1 cellular context compared by ENCODE assay signal in genomic region chr11:64649304-64649703, GRCh38.
TF ChIP-seq lines count a peak whose summit lies in the region.

No MANE protein-coding gene starts in this region.

TF ChIP-seq in K562, 482 proteins besides CTCF, POLR2A, EP300 and RAD21 (continued from another document and continues in another):
- peak; percentile 58; the same call in 1 of the 2 replicates for TF ChIP-seq PKNOX1 (IDR thresholded peaks at IDR 0.05)
- TF ChIP-seq PRPF4 (IDR thresholded peaks at IDR 0.05; ENCODE audit: insufficient read depth, low read depth, low read length, poor library complexity, severe bottlenecking): no peak
- TF ChIP-seq ARID3A (IDR thresholded peaks at IDR 0.05; ENCODE audit: borderline replicate concordance, low read depth, low read length): no peak
- no peak for TF ChIP-seq PTRF (tag; IDR thresholded peaks at IDR 0.05)
- TF ChIP-seq ZBTB17 (CRISPR knock-in tag; IDR thresholded peaks at IDR 0.05): no peak
- no peak for TF ChIP-seq MTA2 (IDR thresholded peaks at IDR 0.05; ENCODE audit: low read depth)
- TF ChIP-seq CSDE1 (IDR thresholded peaks at IDR 0.05): no peak
- no peak for TF ChIP-seq KAT8 (IDR thresholded peaks at IDR 0.05; ENCODE audit: low read depth)
- TF ChIP-seq, protein P1, sequence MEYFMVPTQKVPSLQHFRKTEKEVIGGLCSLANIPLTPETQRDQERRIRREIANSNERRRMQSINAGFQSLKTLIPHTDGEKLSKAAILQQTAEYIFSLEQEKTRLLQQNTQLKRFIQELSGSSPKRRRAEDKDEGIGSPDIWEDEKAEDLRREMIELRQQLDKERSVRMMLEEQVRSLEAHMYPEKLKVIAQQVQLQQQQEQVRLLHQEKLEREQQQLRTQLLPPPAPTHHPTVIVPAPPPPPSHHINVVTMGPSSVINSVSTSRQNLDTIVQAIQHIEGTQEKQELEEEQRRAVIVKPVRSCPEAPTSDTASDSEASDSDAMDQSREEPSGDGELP (CRISPR knock-in tag; IDR thresholded peaks at IDR 0.05; ENCODE audit: borderline replicate concordance): peak; percentile 51; the same call in 1 of the 2 replicates
- TF ChIP-seq CAMTA2 (CRISPR knock-in tag; conservative IDR thresholded peaks at IDR 0.05): no peak
- 0 out of 2 replicates have a peak, but pooled peaks have one; percentile 22 for TF ChIP-seq VEZF1 (CRISPR knock-in tag; IDR thresholded peaks at IDR 0.05)
- TF ChIP-seq FUS (optimal IDR thresholded peaks at IDR 0.05; ENCODE audit: low read depth, low read length): no peak
- TF ChIP-seq SIN3A (IDR thresholded peaks at IDR 0.05; ENCODE audit: borderline replicate concordance in 2 of 2, control insufficient read depth in 1 of 2, low read depth in 2 of 2, low read length in 2 of 2): no peak
- TF ChIP-seq NFRKB (IDR thresholded peaks at IDR 0.05; ENCODE audit: low read depth): no peak
- TF ChIP-seq STAG1 (CRISPR knock-in tag; IDR thresholded peaks at IDR 0.05; ENCODE audit: borderline replicate concordance): peak; percentile 67; the same call in 1 of the 2 replicates
- no peak for TF ChIP-seq CBX3 (IDR thresholded peaks at IDR 0.05; ENCODE audit: borderline replicate concordance in 1 of 2, low read length in 2 of 2)
- TF ChIP-seq, protein P2, sequence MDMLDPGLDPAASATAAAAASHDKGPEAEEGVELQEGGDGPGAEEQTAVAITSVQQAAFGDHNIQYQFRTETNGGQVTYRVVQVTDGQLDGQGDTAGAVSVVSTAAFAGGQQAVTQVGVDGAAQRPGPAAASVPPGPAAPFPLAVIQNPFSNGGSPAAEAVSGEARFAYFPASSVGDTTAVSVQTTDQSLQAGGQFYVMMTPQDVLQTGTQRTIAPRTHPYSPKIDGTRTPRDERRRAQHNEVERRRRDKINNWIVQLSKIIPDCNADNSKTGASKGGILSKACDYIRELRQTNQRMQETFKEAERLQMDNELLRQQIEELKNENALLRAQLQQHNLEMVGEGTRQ (CRISPR knock-in tag; IDR thresholded peaks at IDR 0.05): no peak
- TF ChIP-seq ZNF584 (CRISPR knock-in tag; IDR thresholded peaks at IDR 0.05; ENCODE audit: low read depth): no peak
- no peak for TF ChIP-seq TSHZ1 (CRISPR knock-in tag; IDR thresholded peaks at IDR 0.05)
- TF ChIP-seq ZFP91 (CRISPR knock-in tag; IDR thresholded peaks at IDR 0.05): no peak
- TF ChIP-seq PHTF2 (CRISPR knock-in tag; IDR thresholded peaks at IDR 0.05): no peak
- TF ChIP-seq SMC3 (conservative IDR thresholded peaks at IDR 0.05; ENCODE audit: insufficient read depth, low read depth, low read length): peak; percentile 66; the same call in 1 of the 2 replicates
- no peak for TF ChIP-seq ZNF707 (CRISPR knock-in tag; conservative IDR thresholded peaks at IDR 0.05)
- no peak for TF ChIP-seq ZNF785 (CRISPR knock-in tag; IDR thresholded peaks at IDR 0.05)
- TF ChIP-seq SIN3B (IDR thresholded peaks at IDR 0.05; ENCODE audit: low read depth): no peak
- peak; percentile 82 for TF ChIP-seq CC2D1A (IDR thresholded peaks at IDR 0.05)
- TF ChIP-seq, protein P3, sequence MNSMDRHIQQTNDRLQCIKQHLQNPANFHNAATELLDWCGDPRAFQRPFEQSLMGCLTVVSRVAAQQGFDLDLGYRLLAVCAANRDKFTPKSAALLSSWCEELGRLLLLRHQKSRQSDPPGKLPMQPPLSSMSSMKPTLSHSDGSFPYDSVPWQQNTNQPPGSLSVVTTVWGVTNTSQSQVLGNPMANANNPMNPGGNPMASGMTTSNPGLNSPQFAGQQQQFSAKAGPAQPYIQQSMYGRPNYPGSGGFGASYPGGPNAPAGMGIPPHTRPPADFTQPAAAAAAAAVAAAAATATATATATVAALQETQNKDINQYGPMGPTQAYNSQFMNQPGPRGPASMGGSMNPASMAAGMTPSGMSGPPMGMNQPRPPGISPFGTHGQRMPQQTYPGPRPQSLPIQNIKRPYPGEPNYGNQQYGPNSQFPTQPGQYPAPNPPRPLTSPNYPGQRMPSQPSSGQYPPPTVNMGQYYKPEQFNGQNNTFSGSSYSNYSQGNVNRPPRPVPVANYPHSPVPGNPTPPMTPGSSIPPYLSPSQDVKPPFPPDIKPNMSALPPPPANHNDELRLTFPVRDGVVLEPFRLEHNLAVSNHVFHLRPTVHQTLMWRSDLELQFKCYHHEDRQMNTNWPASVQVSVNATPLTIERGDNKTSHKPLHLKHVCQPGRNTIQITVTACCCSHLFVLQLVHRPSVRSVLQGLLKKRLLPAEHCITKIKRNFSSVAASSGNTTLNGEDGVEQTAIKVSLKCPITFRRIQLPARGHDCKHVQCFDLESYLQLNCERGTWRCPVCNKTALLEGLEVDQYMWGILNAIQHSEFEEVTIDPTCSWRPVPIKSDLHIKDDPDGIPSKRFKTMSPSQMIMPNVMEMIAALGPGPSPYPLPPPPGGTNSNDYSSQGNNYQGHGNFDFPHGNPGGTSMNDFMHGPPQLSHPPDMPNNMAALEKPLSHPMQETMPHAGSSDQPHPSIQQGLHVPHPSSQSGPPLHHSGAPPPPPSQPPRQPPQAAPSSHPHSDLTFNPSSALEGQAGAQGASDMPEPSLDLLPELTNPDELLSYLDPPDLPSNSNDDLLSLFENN (IDR thresholded peaks at IDR 0.05; ENCODE audit: low read depth in 2 of 2, low read length in 2 of 2): 0 out of 4 replicates have a peak, but pooled peaks of 1 of the 2 experiments have one; percentile 26
- TF ChIP-seq GABPB1 (CRISPR knock-in tag; IDR thresholded peaks at IDR 0.05): 0 out of 2 replicates have a peak, but pooled peaks have one; percentile 22
- TF ChIP-seq SOX6 (IDR thresholded peaks at IDR 0.05): no peak
- no peak for TF ChIP-seq CREB1 (IDR thresholded peaks at IDR 0.05)
- TF ChIP-seq CREB1 (CRISPR knock-in tag; IDR thresholded peaks at IDR 0.05): 0 out of 2 replicates have a peak, but pooled peaks have one; percentile 22
- no peak for TF ChIP-seq ZNF830 (CRISPR knock-in tag; IDR thresholded peaks at IDR 0.05)
- no peak for TF ChIP-seq PYGO2 (tag; IDR thresholded peaks at IDR 0.05)
- no peak for TF ChIP-seq SPI1 (IDR thresholded peaks at IDR 0.05; ENCODE audit: borderline replicate concordance, low read depth, low read length)
- TF ChIP-seq MTF1 (CRISPR knock-in tag; IDR thresholded peaks at IDR 0.05; ENCODE audit: borderline replicate concordance): no peak
- no peak for TF ChIP-seq SRSF3 (IDR thresholded peaks at IDR 0.05; ENCODE audit: insufficient read depth, low read length)
- no peak for TF ChIP-seq HDAC8 (tag; IDR thresholded peaks at IDR 0.05)
- TF ChIP-seq NFIX (CRISPR knock-in tag; IDR thresholded peaks at IDR 0.05; ENCODE audit: low read depth): no peak
- TF ChIP-seq, protein P4, sequence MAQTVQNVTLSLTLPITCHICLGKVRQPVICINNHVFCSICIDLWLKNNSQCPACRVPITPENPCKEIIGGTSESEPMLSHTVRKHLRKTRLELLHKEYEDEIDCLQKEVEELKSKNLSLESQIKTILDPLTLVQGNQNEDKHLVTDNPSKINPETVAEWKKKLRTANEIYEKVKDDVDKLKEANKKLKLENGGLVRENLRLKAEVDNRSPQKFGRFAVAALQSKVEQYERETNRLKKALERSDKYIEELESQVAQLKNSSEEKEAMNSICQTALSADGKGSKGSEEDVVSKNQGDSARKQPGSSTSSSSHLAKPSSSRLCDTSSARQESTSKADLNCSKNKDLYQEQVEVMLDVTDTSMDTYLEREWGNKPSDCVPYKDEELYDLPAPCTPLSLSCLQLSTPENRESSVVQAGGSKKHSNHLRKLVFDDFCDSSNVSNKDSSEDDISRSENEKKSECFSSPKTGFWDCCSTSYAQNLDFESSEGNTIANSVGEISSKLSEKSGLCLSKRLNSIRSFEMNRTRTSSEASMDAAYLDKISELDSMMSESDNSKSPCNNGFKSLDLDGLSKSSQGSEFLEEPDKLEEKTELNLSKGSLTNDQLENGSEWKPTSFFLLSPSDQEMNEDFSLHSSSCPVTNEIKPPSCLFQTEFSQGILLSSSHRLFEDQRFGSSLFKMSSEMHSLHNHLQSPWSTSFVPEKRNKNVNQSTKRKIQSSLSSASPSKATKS (CRISPR knock-in tag; IDR thresholded peaks at IDR 0.05): no peak
- no peak for TF ChIP-seq ZNF316 (IDR thresholded peaks at IDR 0.05)
- TF ChIP-seq ATF3 (IDR thresholded peaks at IDR 0.05): no peak
- TF ChIP-seq ATF3 (CRISPR knock-in tag; conservative IDR thresholded peaks at IDR 0.05): no peak
- TF ChIP-seq, protein P5, sequence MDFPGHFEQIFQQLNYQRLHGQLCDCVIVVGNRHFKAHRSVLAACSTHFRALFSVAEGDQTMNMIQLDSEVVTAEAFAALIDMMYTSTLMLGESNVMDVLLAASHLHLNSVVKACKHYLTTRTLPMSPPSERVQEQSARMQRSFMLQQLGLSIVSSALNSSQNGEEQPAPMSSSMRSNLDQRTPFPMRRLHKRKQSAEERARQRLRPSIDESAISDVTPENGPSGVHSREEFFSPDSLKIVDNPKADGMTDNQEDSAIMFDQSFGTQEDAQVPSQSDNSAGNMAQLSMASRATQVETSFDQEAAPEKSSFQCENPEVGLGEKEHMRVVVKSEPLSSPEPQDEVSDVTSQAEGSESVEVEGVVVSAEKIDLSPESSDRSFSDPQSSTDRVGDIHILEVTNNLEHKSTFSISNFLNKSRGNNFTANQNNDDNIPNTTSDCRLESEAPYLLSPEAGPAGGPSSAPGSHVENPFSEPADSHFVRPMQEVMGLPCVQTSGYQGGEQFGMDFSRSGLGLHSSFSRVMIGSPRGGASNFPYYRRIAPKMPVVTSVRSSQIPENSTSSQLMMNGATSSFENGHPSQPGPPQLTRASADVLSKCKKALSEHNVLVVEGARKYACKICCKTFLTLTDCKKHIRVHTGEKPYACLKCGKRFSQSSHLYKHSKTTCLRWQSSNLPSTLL (IDR thresholded peaks at IDR 0.05): no peak
- peak; percentile 87 for TF ChIP-seq ARID2 (IDR thresholded peaks at IDR 0.05)
- TF ChIP-seq MIER1 (IDR thresholded peaks at IDR 0.05; ENCODE audit: low read depth): no peak
